In the genomic region with DNA sequence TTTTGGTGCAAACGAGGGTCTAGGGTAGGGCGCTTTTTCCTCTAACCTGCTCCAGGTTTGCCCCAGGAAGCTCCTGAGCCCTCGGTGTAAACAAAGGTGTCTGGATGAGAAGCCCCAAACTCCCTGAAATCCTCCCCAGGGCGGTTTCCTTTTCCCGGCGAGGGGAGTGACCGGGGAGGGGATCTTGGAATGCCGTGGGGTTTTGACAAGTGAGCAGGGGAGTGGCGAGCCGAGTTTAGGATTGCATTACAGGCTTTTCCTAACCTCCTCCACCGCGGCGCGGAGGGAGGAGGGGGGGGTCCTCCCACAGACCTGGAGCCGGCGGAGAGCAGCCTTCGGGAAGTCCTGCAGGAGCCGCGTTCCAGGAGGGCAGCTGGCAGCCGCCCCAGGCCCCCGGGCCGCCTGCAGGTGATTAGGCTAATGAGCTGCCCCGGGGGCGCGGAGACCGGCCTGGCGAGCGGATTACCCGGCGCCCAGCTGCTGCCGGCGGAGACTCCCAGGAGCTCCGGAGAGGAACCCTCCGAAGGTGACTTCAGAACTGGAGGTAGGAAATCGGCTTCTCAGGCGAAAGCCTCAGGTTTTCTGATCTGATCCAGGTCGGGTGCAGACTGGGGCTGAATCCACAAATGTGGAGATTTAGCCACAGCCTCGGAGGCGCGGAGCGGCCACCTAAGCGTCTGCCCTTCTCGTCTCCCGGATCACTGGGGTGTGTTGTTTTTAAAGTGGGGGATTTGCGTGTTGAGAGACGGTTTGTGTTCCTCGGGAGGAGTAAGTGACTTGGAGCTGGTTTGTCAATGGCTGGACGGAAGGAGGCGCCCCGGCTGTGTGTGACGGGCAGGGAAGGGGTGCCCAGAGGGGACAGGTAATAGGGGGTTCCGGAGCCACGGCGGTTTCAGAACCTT, we compare ENCODE assay signal across 8 cellular contexts.
DNase-seq lines count a peak whose midpoint lies in the region; ATAC-seq and TF ChIP-seq lines count a peak whose summit lies in the region.

No MANE protein-coding gene starts in this region.

- peaks cover 0 to 15% (median 11%) of the 10 kb centered on the region in 3 donors for H3K36me3 Mint-ChIP-seq in naive thymus-derived CD8-positive, alpha-beta T cell

- DNase-seq in A172 (ENCODE audit: low spot score) = peak; percentile 7
- DNase-seq in activated T-cell treated with anti-CD3 and anti-CD28 coated beads, Interleukin-2, amount 50 U/mL, for 48 hours = peak; percentile 49 to 51
- DNase-seq in foreskin fibroblast = peak in 1 of 2 donors; percentile 29
- DNase-seq in naive thymus-derived CD8-positive, alpha-beta T cell = peak in 9 of 10 donors; percentile 19 to 75 (median 27)
- peak; percentile 50 to 80 for DNase-seq in aorta
- DNase-seq in NOMO-1 treated with dmso at 0.1 percent for 144 hours (lab: John Stamatoyannopoulos, UW; ENCODE audit: unreplicated experiment) = no peak

- peak overlapping the region; percentile 67 to 95 (median 86) for H3K27ac Mint-ChIP-seq in naive thymus-derived CD8-positive, alpha-beta T cell

- POLR2A ChIA-PET in naive thymus-derived CD8-positive, alpha-beta T cell (lab: Charles Lee) = interaction anchor here (1.0 to 5.5 kb wide), 9 partner anchors 11 to 320 kb away, joined by 3 to 53 read pairs (median 4); a partner anchor contains a TSS

- peaks cover 14 to 30% (median 25%) of the 10 kb centered on the region in 4 donors for H3K4me1 Mint-ChIP-seq in naive thymus-derived CD8-positive, alpha-beta T cell

- H3K9ac ChIP-seq in HUES48 (ENCODE audit: low read depth, low read length) = peak overlapping the region; percentile 67

- peak; percentile 67 to 85 for ATAC-seq in naive thymus-derived CD8-positive, alpha-beta T cell
- ATAC-seq in aorta (ENCODE audit: low FRiP score) (peak; percentile 67), GM21737 (IDR thresholded peaks at IDR 0.05; ENCODE audit: unreplicated experiment) (no peak)

- peaks cover 0 to 34% (median 7%) of the 10 kb centered on the region in 5 donors for H3K27me3 Mint-ChIP-seq in naive thymus-derived CD8-positive, alpha-beta T cell

- H3K4me3 ChIP-seq in HUES48 (ENCODE audit: low read depth, low read length) (peak overlapping the region; percentile 82), foreskin fibroblast (ENCODE audit: low read depth in 1 of 2, low read length in 2 of 2) (peak overlapping the region; percentile 52 to 60), aorta (ENCODE audit: low read length in 2 of 2) (peak overlapping the region; percentile 39 to 57)

- no peaks in the 10 kb centered on the region; the same call in none of the 2 replicates for H3K36me3 ChIP-seq in HUES48 (ENCODE audit: control insufficient read depth, insufficient read depth, low read length)
- no peaks in the 10 kb centered on the region for H3K36me3 ChIP-seq in aorta (ENCODE audit: control insufficient read depth in 1 of 2, insufficient read depth in 2 of 2, low read length in 1 of 2)

- H3K27me3 ChIP-seq in HUES48 (ENCODE audit: control insufficient read depth, insufficient read depth, low read length) = no peaks in the 10 kb centered on the region
- H3K27me3 ChIP-seq in aorta (ENCODE audit: control insufficient read depth in 1 of 2, insufficient read depth in 2 of 2, low read length in 1 of 2) = no peaks in the 10 kb centered on the region

- H3K9me3 Mint-ChIP-seq in naive thymus-derived CD8-positive, alpha-beta T cell = peaks cover 0 to 23% (median 14%) of the 10 kb centered on the region in 9 donors

- 2% methylated on average over 54 of the region's 54 CpGs for WGBS in aorta, 2 donors

- peak; percentile 23 for TF ChIP-seq CTCF in foreskin fibroblast (IDR thresholded peaks at IDR 0.05; ENCODE audit: low read depth, low read length)

- H3K27ac ChIP-seq in HUES48 (ENCODE audit: low read depth, low read length) (peak overlapping the region; percentile 92), aorta (ENCODE audit: low read depth in 1 of 2, low read length in 2 of 2) (no peak overlapping the region)

- H3K4me1 ChIP-seq in HUES48 (ENCODE audit: control insufficient read depth, insufficient read depth, low read length) = peaks cover 24% of the 10 kb centered on the region
- no peaks in the 10 kb centered on the region for H3K4me1 ChIP-seq in aorta (ENCODE audit: control insufficient read depth in 1 of 2, insufficient read depth in 2 of 2, low read length in 2 of 2)

- intact Hi-C loops in aorta (cut with DNase I) = no loop called here

- peaks cover 3% of the 10 kb centered on the region; the same call in 1 of the 2 replicates for H3K9me3 ChIP-seq in HUES48 (ENCODE audit: control insufficient read depth, insufficient read depth, low read length)
- H3K9me3 ChIP-seq in aorta (ENCODE audit: control insufficient read depth, low read length) = peaks cover 2% of the 10 kb centered on the region

- H3K4me3 Mint-ChIP-seq in naive thymus-derived CD8-positive, alpha-beta T cell = peak overlapping the region; percentile 80 to 98 (median 89)
